ENCODE assay signal across 14 cellular contexts in genomic region chr20:45918779-45919535, GRCh38. TPM values are rescaled to one million over a fixed set of nuclear protein-coding genes. Genes with fewer than 3 reads are reported as not detected.
DNase-seq lines count a peak whose midpoint lies in the region; ATAC-seq and TF ChIP-seq lines count a peak whose summit lies in the region.
"Had no signal": no experiment of that assay in that cellular context is flagged by ENCODE, and none has a peak within 500 bp of the region (broad histone marks: within the 10 kb centered on the region; RNA-seq: fewer than 3 reads in every experiment).

No MANE protein-coding gene starts in this region.

- H3K9me3 ChIP-seq in AG04450 (ENCODE audit: control insufficient read depth, insufficient read depth, low read length) (no peaks in the 10 kb centered on the region), gastrocnemius medialis (no peaks in the 10 kb centered on the region)
- H3K9me3 ChIP-seq: mucosa of descending colon had no signal

- CTCF ChIA-PET in AG04450 (lab: Charles Lee), result interaction anchor here (2.7 kb wide), 1 partner anchor 51 kb away, joined by 12 read pairs; no protein-coding TSS in a partner anchor

- ATAC-seq in gastrocnemius medialis, result peak in 1 of 2 donors; percentile 8

- in situ Hi-C loops in gastrocnemius medialis (cut with MboI; ENCODE audit: low sequenced_read_pairs in 4 of 4), result no loop called here

- H3K36me3 ChIP-seq in gastrocnemius medialis, result no peaks in the 10 kb centered on the region

- DNase-seq in AG04450 (ENCODE audit: low read depth, low spot score), result no peak
- DNase-seq in gastrocnemius medialis, result no peak
- DNase-seq in NCI-H526 (lab: John Stamatoyannopoulos, UW), result no peak
- no peak for DNase-seq in DMS153 treated with DMSO at 0.1 percent for 48 hours (lab: John Stamatoyannopoulos, UW; ENCODE audit: unreplicated experiment)
- DNase-seq in stimulated activated CD4-positive, alpha-beta T cell treated with anti-CD3 and anti-CD28 coated beads, Interleukin-4, amount 100 ng/mL, for 4 hours, result no peak
- DNase-seq in GM20000 (ENCODE audit: low spot score), result no peak
- DNase-seq: activated CD4-positive, alpha-beta T cell treated with anti-CD3 and anti-CD28 coated beads, Interleukin-2, amount 50 U/mL, for 48 hours; NCI-H1436 treated with DMSO at 0.1 percent for 48 hours; NCI-H510A treated with DMSO at 0.1 percent for 48 hours; T-helper 2 cell had no signal

- H3K27me3 ChIP-seq in AG04450 (ENCODE audit: control insufficient read depth, insufficient read depth, low read length), result no peaks in the 10 kb centered on the region
- no peaks in the 10 kb centered on the region for H3K27me3 ChIP-seq in layer of hippocampus (ENCODE audit: control insufficient read depth, insufficient read depth, low read length)
- H3K27me3 ChIP-seq in gastrocnemius medialis, result no peaks in the 10 kb centered on the region

- TF ChIP-seq POLR2A in gastrocnemius medialis (IDR thresholded peaks at IDR 0.05), result no peak

- intact Hi-C loops in gastrocnemius medialis (cut with DNase I; ENCODE audit: low total_unique reads), result no loop called here

- POLR2A ChIA-PET in AG04450 (lab: Yijun Ruan, JAX), result interaction anchor here (0.6 to 3.5 kb wide), 9 partner anchors 8 to 52 kb away, joined by 3 to 36 read pairs (median 6); partner anchors contain the start of genes PCIF1 and ZNF335

- TF ChIP-seq CTCF in AG04450 (IDR thresholded peaks at IDR 0.05; ENCODE audit: low read depth, low read length) (no peak), gastrocnemius medialis (IDR thresholded peaks at IDR 0.05 in 4 of 5, conservative IDR thresholded peaks at IDR 0.05 in 1 of 5) (no peak), GM20000 (IDR thresholded peaks at IDR 0.05; ENCODE audit: extremely low read depth, missing control alignments) (no peak)

- H3K27ac ChIP-seq in AG04450 (ENCODE audit: low read depth, low read length) (peak overlapping the region; percentile 76), cingulate gyrus (ENCODE audit: low read depth, low read length) (peak overlapping the region; percentile 80), layer of hippocampus (ENCODE audit: low read depth, low read length) (peak overlapping the region; percentile 62), gastrocnemius medialis (peak overlapping the region; percentile 59 to 67 (median 64))

- H3K4me3 ChIP-seq in AG04450 (ENCODE audit: low read depth, low read length) (no peak overlapping the region), gastrocnemius medialis (no peak overlapping the region)
- H3K4me3 ChIP-seq: mucosa of descending colon had no signal

- H3K4me1 ChIP-seq in gastrocnemius medialis, result peaks cover 5 to 21% of the 10 kb centered on the region in 2 donors

RNA-seq across cellular contexts. Expression of gene PLTP, which starts 7.0 kb away (rescaled TPM):
- 105 and 154 TPM in 2 replicates for polyA plus RNA-seq in AG04450 (2011; rRNA removed)
- polyA minus RNA-seq in AG04450 (2011; rRNA and poly(A)+ RNA removed), result 43.0 and 67.8 TPM in 2 replicates
- total RNA-seq in gastrocnemius medialis, result 10 to 100 TPM; 22.2 to 77.3 (median 37.3) TPM

RNA-seq across cellular contexts. Expression of gene PCIF1, which starts 15.5 kb away (rescaled TPM):
- 11.5 and 14.6 TPM in 2 replicates for polyA plus RNA-seq in AG04450 (2011; rRNA removed)
- polyA minus RNA-seq in AG04450 (2011; rRNA and poly(A)+ RNA removed), result 19.7 and 24.9 TPM in 2 replicates
- 10 to 100 TPM; 32.1 to 51.2 (median 37.0) TPM for total RNA-seq in gastrocnemius medialis

RNA-seq across cellular contexts. Expression of gene CTSA, which starts 27.8 kb away (rescaled TPM):
- polyA plus RNA-seq in AG04450 (2011; rRNA removed), result 234 and 267 TPM in 2 replicates
- polyA minus RNA-seq in AG04450 (2011; rRNA and poly(A)+ RNA removed), result 167 and 244 TPM in 2 replicates
- 10 to 100 TPM; 21.9 to 59.2 (median 46.2) TPM for total RNA-seq in gastrocnemius medialis

RNA-seq across cellular contexts. Expression of gene NEURL2, which starts 27.9 kb away (rescaled TPM):
- 1.1 and 1.9 TPM in 2 replicates for polyA plus RNA-seq in AG04450 (2011; rRNA removed)
- polyA minus RNA-seq in AG04450 (2011; rRNA and poly(A)+ RNA removed), result 0.74 and 2.2 TPM in 2 replicates
- 10 to 100 TPM in 2 of 4 donors, 1 to 10 TPM in 2; 4.9 to 24.1 (median 10.2) TPM for total RNA-seq in gastrocnemius medialis

RNA-seq across cellular contexts. Expression of gene SPATA25, which starts 31.5 kb away (rescaled TPM):
- 0.43 and 0.50 TPM in 2 replicates for polyA plus RNA-seq in AG04450 (2011; rRNA removed)
- 0.55 TPM in 1 of 2 replicates, not detected in the other for polyA minus RNA-seq in AG04450 (2011; rRNA and poly(A)+ RNA removed)
- total RNA-seq in gastrocnemius medialis, result 1 to 10 TPM in 2 of 4 donors, under 1 TPM in 1, not detected in 1; 0.71 to 4.1 (median 1.8) TPM
- total RNA-seq: RPMI7951 had no signal
